ENCODE assay signal across 8 cellular contexts in the genomic region with DNA sequence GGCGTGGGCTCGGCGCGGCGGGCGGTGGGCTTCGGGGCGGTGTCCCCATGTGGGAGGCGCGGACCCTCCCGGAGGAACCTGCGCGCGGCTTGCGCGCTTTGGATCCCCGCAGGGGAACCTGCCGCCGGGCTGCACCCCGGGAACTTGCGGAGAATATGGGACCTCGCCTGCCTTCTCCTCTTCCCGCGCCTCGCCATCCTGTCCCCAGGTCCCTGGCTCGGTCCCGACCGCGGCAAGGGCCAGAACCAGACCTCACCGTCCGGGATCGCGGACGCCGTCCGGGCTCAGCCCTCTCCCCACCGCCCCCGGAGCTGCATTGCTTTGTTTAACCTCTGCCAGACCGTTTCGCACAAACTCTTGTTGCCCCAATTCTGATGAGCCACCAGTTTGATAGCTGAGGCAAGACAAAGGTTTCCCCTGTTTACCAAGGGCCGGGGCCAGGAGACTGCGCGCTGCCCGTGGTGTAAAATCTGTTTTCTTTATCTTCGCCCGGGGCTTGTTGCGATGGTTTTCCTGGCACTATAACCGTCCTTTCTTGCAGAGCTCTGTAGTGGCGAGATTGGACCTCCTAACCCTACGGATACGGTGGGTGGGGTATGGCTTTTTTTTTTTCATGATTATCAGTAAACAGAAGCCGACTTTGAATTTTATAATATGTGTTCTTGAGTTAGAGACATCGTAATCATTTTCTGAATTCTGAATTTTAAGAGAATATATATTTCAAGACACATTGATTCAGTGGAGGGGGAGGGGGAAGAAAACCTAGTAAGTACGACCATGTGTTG.
DNase-seq lines count a peak whose midpoint lies in the region; ATAC-seq lines count a peak whose summit lies in the region.

No MANE protein-coding gene starts in this region.

- peaks cover 22% of the 10 kb centered on the region for H3K4me1 Mint-ChIP-seq in activated T-cell treated with anti-CD3 and anti-CD28 coated beads, Interleukin-2, amount 50 U/mL, for 72 hours (ENCODE audit: low read depth)

- H3K4me3 Mint-ChIP-seq in activated T-cell treated with anti-CD3 and anti-CD28 coated beads, Interleukin-2, amount 50 U/mL, for 72 hours: peak overlapping the region; percentile 87 to 90

- ATAC-seq in GM18520 (IDR thresholded peaks at IDR 0.05; ENCODE audit: unreplicated experiment) (peak; percentile 14), HG02981 (IDR thresholded peaks at IDR 0.05; ENCODE audit: unreplicated experiment) (peak; percentile 24)
- ATAC-seq in activated T-cell treated with anti-CD3 and anti-CD28 coated beads, Interleukin-2, amount 50 U/mL, for 72 hours (replicated peaks in 1 of 2): peak; percentile 50 to 53

- no peaks in the 10 kb centered on the region for H3K36me3 Mint-ChIP-seq in activated T-cell treated with anti-CD3 and anti-CD28 coated beads, Interleukin-2, amount 50 U/mL, for 72 hours (ENCODE audit: insufficient read depth in 2 of 2)

- no peak overlapping the region for H3K27ac Mint-ChIP-seq in activated T-cell treated with anti-CD3 and anti-CD28 coated beads, Interleukin-2, amount 50 U/mL, for 72 hours

- peaks cover 33% of the 10 kb centered on the region for H3K27me3 Mint-ChIP-seq in activated T-cell treated with anti-CD3 and anti-CD28 coated beads, Interleukin-2, amount 50 U/mL, for 72 hours (ENCODE audit: low read depth)

- no peaks in the 10 kb centered on the region for H3K9me3 Mint-ChIP-seq in activated T-cell treated with anti-CD3 and anti-CD28 coated beads, Interleukin-2, amount 50 U/mL, for 72 hours

- DNase-seq in C1 segment of cervical spinal cord (lab: John Stamatoyannopoulos, UW) (peak in 9 of 14 donors; percentile 24 to 64 (median 42)), NCI-H345 (lab: John Stamatoyannopoulos, UW) (peak; percentile 36), globus pallidus (ENCODE audit: low spot score) (peak; percentile 25), nucleus accumbens (lab: John Stamatoyannopoulos, UW) (peak in 32 of 56 donors; percentile 6 to 54 (median 24)), NCI-H128 (lab: John Stamatoyannopoulos, UW; ENCODE audit: unreplicated experiment) (no peak)
- peak; percentile 35 to 41 for DNase-seq in activated T-cell treated with anti-CD3 and anti-CD28 coated beads, Interleukin-2, amount 50 U/mL, for 72 hours
